ENCODE assay signal across 1 cellular context in the genomic region with DNA sequence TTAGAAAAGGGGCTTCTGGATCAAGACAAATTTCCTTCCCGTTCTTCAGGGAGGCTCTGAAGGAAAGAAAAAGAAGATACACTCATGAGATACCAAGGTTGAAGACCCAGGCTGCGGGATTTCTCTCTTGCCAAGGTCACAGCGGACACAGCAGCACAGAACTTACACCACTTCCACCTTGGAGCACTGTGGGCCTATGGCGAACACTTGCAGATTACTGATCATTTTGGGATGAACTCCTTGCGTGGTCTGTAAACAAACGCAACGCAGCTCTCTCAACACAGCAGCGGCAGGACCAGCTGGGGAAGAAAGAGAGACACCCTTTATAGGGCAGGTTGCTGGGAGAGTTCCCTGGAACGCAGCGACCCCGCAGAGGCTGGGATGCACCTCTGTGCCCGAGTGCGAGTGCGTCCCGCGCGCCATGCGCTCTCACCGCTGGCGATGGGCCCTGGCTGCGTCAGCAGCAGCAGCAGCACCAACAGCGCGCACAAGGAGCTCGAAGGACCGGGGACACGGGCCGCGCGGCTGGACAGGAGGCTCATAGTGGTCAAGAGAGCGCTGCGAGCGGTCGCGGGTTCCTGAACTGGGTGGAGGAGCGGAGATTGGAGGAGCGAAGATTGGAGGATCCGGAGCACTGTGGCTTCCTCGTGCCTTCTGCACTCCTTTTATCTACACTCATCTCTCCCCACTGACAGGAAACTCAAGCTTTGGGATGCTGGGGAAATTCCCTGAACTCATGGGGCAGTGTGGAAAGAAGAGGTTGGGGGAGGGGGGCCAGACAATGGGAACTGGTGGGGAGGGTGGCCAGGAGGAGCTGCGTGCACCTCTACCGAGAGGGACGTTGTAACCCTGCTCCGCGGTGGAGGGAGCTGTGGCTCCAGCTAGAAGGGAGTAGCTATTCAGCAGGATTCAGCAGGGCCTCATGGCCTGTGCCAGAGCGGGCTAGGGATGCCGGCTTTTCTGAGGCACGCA.
TF ChIP-seq lines count a peak whose summit lies in the region.

A gene (minus strand): TSS at position 638 of the 972 bp plus-strand sequence. CDS start 96 bp downstream, at position 542.

TF ChIP-seq in WTC11, 78 proteins besides CTCF, POLR2A, EP300 and RAD21 (continued from another document and continues in another):
- TF ChIP-seq, protein P1, sequence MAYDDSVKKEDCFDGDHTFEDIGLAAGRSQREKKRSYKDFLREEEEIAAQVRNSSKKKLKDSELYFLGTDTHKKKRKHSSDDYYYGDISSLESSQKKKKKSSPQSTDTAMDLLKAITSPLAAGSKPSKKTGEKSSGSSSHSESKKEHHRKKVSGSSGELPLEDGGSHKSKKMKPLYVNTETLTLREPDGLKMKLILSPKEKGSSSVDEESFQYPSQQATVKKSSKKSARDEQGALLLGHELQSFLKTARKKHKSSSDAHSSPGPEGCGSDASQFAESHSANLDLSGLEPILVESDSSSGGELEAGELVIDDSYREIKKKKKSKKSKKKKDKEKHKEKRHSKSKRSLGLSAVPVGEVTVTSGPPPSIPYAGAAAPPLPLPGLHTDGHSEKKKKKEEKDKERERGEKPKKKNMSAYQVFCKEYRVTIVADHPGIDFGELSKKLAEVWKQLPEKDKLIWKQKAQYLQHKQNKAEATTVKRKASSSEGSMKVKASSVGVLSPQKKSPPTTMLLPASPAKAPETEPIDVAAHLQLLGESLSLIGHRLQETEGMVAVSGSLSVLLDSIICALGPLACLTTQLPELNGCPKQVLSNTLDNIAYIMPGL (CRISPR knock-in tag; IDR thresholded peaks at IDR 0.05) = peak; percentile 76; the same call in 1 of the 2 replicates
- TF ChIP-seq ZNF263 (CRISPR knock-in tag; IDR thresholded peaks at IDR 0.05; ENCODE audit: low read depth) (peak; percentile 74), TEAD4 (CRISPR knock-in tag; IDR thresholded peaks at IDR 0.05) (peak; percentile 45; the same call in 1 of the 2 replicates), CREM (CRISPR knock-in tag; IDR thresholded peaks at IDR 0.05) (no peak; the same call in 1 of the 2 replicates), ZNF423 (CRISPR knock-in tag; IDR thresholded peaks at IDR 0.05) (no peak), GRHL2 (CRISPR knock-in tag; IDR thresholded peaks at IDR 0.05; ENCODE audit: insufficient replicate concordance, severe bottlenecking) (no peak), CBFB (CRISPR knock-in tag; IDR thresholded peaks at IDR 0.05; ENCODE audit: low read depth) (no peak), ZNF416 (CRISPR knock-in tag; IDR thresholded peaks at IDR 0.05) (no peak), NFE2L1 (CRISPR knock-in tag; IDR thresholded peaks at IDR 0.05) (peak; percentile 54; the same call in 1 of the 2 replicates), FOXP1 (CRISPR knock-in tag; IDR thresholded peaks at IDR 0.05; ENCODE audit: borderline replicate concordance) (peak; percentile 95), ATF1 (CRISPR knock-in tag; IDR thresholded peaks at IDR 0.05) (no peak), NR3C1 (CRISPR knock-in tag; conservative IDR thresholded peaks at IDR 0.05; ENCODE audit: low read depth) (0 out of 2 replicates have a peak, but pooled peaks have one; percentile 27), NFATC4 (CRISPR knock-in tag; IDR thresholded peaks at IDR 0.05) (no peak), GTF2I (CRISPR knock-in tag; conservative IDR thresholded peaks at IDR 0.05) (no peak), MXD4 (CRISPR knock-in tag; IDR thresholded peaks at IDR 0.05; ENCODE audit: borderline replicate concordance) (no peak), ZNF317 (CRISPR knock-in tag; IDR thresholded peaks at IDR 0.05; ENCODE audit: borderline replicate concordance, low read depth) (no peak)
- TF ChIP-seq, protein P2, sequence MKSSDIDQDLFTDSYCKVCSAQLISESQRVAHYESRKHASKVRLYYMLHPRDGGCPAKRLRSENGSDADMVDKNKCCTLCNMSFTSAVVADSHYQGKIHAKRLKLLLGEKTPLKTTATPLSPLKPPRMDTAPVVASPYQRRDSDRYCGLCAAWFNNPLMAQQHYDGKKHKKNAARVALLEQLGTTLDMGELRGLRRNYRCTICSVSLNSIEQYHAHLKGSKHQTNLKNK (CRISPR knock-in tag; IDR thresholded peaks at IDR 0.05) = no peak
- TF ChIP-seq, protein P3, sequence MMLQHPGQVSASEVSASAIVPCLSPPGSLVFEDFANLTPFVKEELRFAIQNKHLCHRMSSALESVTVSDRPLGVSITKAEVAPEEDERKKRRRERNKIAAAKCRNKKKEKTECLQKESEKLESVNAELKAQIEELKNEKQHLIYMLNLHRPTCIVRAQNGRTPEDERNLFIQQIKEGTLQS (CRISPR knock-in tag; conservative IDR thresholded peaks at IDR 0.05) = no peak
- TF ChIP-seq, protein P4, sequence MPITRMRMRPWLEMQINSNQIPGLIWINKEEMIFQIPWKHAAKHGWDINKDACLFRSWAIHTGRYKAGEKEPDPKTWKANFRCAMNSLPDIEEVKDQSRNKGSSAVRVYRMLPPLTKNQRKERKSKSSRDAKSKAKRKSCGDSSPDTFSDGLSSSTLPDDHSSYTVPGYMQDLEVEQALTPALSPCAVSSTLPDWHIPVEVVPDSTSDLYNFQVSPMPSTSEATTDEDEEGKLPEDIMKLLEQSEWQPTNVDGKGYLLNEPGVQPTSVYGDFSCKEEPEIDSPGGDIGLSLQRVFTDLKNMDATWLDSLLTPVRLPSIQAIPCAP (CRISPR knock-in tag; IDR thresholded peaks at IDR 0.05) = no peak
- TF ChIP-seq, protein P5, sequence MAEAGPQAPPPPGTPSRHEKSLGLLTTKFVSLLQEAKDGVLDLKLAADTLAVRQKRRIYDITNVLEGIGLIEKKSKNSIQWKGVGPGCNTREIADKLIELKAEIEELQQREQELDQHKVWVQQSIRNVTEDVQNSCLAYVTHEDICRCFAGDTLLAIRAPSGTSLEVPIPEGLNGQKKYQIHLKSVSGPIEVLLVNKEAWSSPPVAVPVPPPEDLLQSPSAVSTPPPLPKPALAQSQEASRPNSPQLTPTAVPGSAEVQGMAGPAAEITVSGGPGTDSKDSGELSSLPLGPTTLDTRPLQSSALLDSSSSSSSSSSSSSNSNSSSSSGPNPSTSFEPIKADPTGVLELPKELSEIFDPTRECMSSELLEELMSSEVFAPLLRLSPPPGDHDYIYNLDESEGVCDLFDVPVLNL (CRISPR knock-in tag; IDR thresholded peaks at IDR 0.05; ENCODE audit: borderline replicate concordance, low read depth) = no peak; the same call in 1 of the 2 replicates
- TF ChIP-seq, protein P6, sequence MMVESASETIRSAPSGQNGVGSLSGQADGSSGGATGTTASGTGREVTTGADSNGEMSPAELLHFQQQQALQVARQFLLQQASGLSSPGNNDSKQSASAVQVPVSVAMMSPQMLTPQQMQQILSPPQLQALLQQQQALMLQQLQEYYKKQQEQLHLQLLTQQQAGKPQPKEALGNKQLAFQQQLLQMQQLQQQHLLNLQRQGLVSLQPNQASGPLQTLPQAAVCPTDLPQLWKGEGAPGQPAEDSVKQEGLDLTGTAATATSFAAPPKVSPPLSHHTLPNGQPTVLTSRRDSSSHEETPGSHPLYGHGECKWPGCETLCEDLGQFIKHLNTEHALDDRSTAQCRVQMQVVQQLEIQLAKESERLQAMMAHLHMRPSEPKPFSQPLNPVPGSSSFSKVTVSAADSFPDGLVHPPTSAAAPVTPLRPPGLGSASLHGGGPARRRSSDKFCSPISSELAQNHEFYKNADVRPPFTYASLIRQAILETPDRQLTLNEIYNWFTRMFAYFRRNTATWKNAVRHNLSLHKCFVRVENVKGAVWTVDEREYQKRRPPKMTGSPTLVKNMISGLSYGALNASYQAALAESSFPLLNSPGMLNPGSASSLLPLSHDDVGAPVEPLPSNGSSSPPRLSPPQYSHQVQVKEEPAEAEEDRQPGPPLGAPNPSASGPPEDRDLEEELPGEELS (CRISPR knock-in tag; IDR thresholded peaks at IDR 0.05) = peak; percentile 58; the same call in 1 of the 2 replicates
- TF ChIP-seq, protein P7, sequence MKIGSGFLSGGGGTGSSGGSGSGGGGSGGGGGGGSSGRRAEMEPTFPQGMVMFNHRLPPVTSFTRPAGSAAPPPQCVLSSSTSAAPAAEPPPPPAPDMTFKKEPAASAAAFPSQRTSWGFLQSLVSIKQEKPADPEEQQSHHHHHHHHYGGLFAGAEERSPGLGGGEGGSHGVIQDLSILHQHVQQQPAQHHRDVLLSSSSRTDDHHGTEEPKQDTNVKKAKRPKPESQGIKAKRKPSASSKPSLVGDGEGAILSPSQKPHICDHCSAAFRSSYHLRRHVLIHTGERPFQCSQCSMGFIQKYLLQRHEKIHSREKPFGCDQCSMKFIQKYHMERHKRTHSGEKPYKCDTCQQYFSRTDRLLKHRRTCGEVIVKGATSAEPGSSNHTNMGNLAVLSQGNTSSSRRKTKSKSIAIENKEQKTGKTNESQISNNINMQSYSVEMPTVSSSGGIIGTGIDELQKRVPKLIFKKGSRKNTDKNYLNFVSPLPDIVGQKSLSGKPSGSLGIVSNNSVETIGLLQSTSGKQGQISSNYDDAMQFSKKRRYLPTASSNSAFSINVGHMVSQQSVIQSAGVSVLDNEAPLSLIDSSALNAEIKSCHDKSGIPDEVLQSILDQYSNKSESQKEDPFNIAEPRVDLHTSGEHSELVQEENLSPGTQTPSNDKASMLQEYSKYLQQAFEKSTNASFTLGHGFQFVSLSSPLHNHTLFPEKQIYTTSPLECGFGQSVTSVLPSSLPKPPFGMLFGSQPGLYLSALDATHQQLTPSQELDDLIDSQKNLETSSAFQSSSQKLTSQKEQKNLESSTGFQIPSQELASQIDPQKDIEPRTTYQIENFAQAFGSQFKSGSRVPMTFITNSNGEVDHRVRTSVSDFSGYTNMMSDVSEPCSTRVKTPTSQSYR (CRISPR knock-in tag; IDR thresholded peaks at IDR 0.05) = peak; percentile 26; the same call in 1 of the 2 replicates
- TF ChIP-seq, protein P8, sequence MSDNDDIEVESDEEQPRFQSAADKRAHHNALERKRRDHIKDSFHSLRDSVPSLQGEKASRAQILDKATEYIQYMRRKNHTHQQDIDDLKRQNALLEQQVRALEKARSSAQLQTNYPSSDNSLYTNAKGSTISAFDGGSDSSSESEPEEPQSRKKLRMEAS (CRISPR knock-in tag; IDR thresholded peaks at IDR 0.05) = peak; percentile 95
- TF ChIP-seq, protein P9, sequence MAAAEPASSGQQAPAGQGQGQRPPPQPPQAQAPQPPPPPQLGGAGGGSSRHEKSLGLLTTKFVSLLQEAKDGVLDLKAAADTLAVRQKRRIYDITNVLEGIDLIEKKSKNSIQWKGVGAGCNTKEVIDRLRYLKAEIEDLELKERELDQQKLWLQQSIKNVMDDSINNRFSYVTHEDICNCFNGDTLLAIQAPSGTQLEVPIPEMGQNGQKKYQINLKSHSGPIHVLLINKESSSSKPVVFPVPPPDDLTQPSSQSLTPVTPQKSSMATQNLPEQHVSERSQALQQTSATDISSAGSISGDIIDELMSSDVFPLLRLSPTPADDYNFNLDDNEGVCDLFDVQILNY (CRISPR knock-in tag; IDR thresholded peaks at IDR 0.05) = peak; percentile 55; the same call in 1 of the 2 replicates
- TF ChIP-seq, protein P10, sequence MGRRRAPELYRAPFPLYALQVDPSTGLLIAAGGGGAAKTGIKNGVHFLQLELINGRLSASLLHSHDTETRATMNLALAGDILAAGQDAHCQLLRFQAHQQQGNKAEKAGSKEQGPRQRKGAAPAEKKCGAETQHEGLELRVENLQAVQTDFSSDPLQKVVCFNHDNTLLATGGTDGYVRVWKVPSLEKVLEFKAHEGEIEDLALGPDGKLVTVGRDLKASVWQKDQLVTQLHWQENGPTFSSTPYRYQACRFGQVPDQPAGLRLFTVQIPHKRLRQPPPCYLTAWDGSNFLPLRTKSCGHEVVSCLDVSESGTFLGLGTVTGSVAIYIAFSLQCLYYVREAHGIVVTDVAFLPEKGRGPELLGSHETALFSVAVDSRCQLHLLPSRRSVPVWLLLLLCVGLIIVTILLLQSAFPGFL (CRISPR knock-in tag; IDR thresholded peaks at IDR 0.05; ENCODE audit: borderline replicate concordance) = no peak
- TF ChIP-seq, protein P11, sequence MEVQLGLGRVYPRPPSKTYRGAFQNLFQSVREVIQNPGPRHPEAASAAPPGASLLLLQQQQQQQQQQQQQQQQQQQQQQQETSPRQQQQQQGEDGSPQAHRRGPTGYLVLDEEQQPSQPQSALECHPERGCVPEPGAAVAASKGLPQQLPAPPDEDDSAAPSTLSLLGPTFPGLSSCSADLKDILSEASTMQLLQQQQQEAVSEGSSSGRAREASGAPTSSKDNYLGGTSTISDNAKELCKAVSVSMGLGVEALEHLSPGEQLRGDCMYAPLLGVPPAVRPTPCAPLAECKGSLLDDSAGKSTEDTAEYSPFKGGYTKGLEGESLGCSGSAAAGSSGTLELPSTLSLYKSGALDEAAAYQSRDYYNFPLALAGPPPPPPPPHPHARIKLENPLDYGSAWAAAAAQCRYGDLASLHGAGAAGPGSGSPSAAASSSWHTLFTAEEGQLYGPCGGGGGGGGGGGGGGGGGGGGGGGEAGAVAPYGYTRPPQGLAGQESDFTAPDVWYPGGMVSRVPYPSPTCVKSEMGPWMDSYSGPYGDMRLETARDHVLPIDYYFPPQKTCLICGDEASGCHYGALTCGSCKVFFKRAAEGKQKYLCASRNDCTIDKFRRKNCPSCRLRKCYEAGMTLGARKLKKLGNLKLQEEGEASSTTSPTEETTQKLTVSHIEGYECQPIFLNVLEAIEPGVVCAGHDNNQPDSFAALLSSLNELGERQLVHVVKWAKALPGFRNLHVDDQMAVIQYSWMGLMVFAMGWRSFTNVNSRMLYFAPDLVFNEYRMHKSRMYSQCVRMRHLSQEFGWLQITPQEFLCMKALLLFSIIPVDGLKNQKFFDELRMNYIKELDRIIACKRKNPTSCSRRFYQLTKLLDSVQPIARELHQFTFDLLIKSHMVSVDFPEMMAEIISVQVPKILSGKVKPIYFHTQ (CRISPR knock-in tag; IDR thresholded peaks at IDR 0.05) = peak; percentile 54; the same call in 1 of the 2 replicates
- TF ChIP-seq, protein P12, sequence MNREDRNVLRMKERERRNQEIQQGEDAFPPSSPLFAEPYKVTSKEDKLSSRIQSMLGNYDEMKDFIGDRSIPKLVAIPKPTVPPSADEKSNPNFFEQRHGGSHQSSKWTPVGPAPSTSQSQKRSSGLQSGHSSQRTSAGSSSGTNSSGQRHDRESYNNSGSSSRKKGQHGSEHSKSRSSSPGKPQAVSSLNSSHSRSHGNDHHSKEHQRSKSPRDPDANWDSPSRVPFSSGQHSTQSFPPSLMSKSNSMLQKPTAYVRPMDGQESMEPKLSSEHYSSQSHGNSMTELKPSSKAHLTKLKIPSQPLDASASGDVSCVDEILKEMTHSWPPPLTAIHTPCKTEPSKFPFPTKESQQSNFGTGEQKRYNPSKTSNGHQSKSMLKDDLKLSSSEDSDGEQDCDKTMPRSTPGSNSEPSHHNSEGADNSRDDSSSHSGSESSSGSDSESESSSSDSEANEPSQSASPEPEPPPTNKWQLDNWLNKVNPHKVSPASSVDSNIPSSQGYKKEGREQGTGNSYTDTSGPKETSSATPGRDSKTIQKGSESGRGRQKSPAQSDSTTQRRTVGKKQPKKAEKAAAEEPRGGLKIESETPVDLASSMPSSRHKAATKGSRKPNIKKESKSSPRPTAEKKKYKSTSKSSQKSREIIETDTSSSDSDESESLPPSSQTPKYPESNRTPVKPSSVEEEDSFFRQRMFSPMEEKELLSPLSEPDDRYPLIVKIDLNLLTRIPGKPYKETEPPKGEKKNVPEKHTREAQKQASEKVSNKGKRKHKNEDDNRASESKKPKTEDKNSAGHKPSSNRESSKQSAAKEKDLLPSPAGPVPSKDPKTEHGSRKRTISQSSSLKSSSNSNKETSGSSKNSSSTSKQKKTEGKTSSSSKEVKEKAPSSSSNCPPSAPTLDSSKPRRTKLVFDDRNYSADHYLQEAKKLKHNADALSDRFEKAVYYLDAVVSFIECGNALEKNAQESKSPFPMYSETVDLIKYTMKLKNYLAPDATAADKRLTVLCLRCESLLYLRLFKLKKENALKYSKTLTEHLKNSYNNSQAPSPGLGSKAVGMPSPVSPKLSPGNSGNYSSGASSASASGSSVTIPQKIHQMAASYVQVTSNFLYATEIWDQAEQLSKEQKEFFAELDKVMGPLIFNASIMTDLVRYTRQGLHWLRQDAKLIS (CRISPR knock-in tag; IDR thresholded peaks at IDR 0.05; ENCODE audit: borderline replicate concordance) = 0 out of 2 replicates have a peak, but pooled peaks have one; percentile 8
